1 cellular context compared by ENCODE assay signal in genomic region chr14:40218282-40218941, GRCh38.
TF ChIP-seq lines count a peak whose summit lies in the region.

No MANE protein-coding gene starts in this region.

TF ChIP-seq in GM23338, 12 proteins besides CTCF, POLR2A, EP300 and RAD21 (continued from another document):
- TF ChIP-seq ZNF462 (CRISPR knock-in tag; IDR thresholded peaks at IDR 0.05) (no peak), EZH2 (IDR thresholded peaks at IDR 0.05; ENCODE audit: low read depth, unreplicated experiment) (no peak), JUNB (IDR thresholded peaks at IDR 0.05; ENCODE audit: unreplicated experiment) (no peak), ETS1 (IDR thresholded peaks at IDR 0.05) (no peak), CREB1 (CRISPR knock-in tag; IDR thresholded peaks at IDR 0.05; ENCODE audit: low read depth) (no peak)
